ENCODE assay signal across 18 cellular contexts in genomic region chr17:72390675-72391501, GRCh38.
DNase-seq lines count a peak whose midpoint lies in the region; ATAC-seq and TF ChIP-seq lines count a peak whose summit lies in the region.
"Had no signal": no experiment of that assay in that cellular context is flagged by ENCODE, and none has a peak within 500 bp of the region (broad histone marks: within the 10 kb centered on the region; RNA-seq: fewer than 3 reads in every experiment).

No MANE protein-coding gene starts in this region.

- CTCF ChIA-PET in HCT116 (lab: Charles Lee), result interaction anchor here (0.9 to 1.4 kb wide), 2 partner anchors 41 to 166 kb away, joined by 4 read pairs; no protein-coding TSS in a partner anchor
- CTCF ChIA-PET in CD8-positive, alpha-beta memory T cell (lab: Charles Lee), result no interaction called here

- peaks cover 0 to 3% (median 0%) of the 10 kb centered on the region in 5 donors for H3K9me3 Mint-ChIP-seq in CD8-positive, alpha-beta memory T cell
- H3K9me3 Mint-ChIP-seq: activated naive CD4-positive, alpha-beta T cell treated with anti-CD3 and anti-CD28 coated beads, Interleukin-2, amount 50 U/mL, for 72 hours; GM23338 had no signal

- BruUV-seq in HCT116 (replicated peaks; lab: Mats Ljungman, UMichigan), result no TSS peak

- TF ChIP-seq POLR2A in HCT116 (IDR thresholded peaks at IDR 0.05; ENCODE audit: borderline replicate concordance, extremely low read depth, insufficient read depth, insufficient read length) (no peak), spleen (IDR thresholded peaks at IDR 0.05) (no peak)

- no peak overlapping the region for H3K27ac Mint-ChIP-seq in CD8-positive, alpha-beta memory T cell
- H3K27ac Mint-ChIP-seq: activated naive CD4-positive, alpha-beta T cell treated with anti-CD3 and anti-CD28 coated beads, Interleukin-2, amount 50 U/mL, for 72 hours; GM23338; naive thymus-derived CD4-positive, alpha-beta T cell had no signal

- no peaks in the 10 kb centered on the region for H3K9me2 ChIP-seq in HCT116 (ENCODE audit: insufficient read depth)

- peak; percentile 20; the same call in 1 of the 2 replicates for TF ChIP-seq RAD21 in HCT116 (IDR thresholded peaks at IDR 0.05; ENCODE audit: low read depth)

- H3K36me3 Mint-ChIP-seq in CD8-positive, alpha-beta memory T cell, result no peaks in the 10 kb centered on the region
- H3K36me3 Mint-ChIP-seq: activated naive CD4-positive, alpha-beta T cell treated with anti-CD3 and anti-CD28 coated beads, Interleukin-2, amount 50 U/mL, for 72 hours; naive thymus-derived CD4-positive, alpha-beta T cell had no signal

- H3K4me2 ChIP-seq in HCT116 (ENCODE audit: low read length), result peak overlapping the region; percentile 61
- H3K4me2 ChIP-seq: GM23338 had no signal

- no peaks in the 10 kb centered on the region for H3K36me3 ChIP-seq in HCT116 (ENCODE audit: control insufficient read depth in 1 of 2, insufficient read depth in 2 of 2, low read length in 2 of 2)
- no peaks in the 10 kb centered on the region for H3K36me3 ChIP-seq in CD8-positive, alpha-beta memory T cell (ENCODE audit: insufficient read depth, low read length)
- H3K36me3 ChIP-seq in spleen, result no peaks in the 10 kb centered on the region
- H3K36me3 ChIP-seq: transverse colon had no signal

- peaks cover 4 to 5% of the 10 kb centered on the region in 2 donors for H3K27me3 Mint-ChIP-seq in CD8-positive, alpha-beta memory T cell

- 55 to 75% (median 72%) methylated on average over 3 of the region's 3 CpGs for WGBS in spleen, 5 donors

- no peaks in the 10 kb centered on the region for H4K20me1 ChIP-seq in HCT116 (ENCODE audit: insufficient read depth)

- H3K9ac ChIP-seq in HCT116 (ENCODE audit: low read length), result peak overlapping the region; percentile 29

- POLR2A ChIA-PET in HCT116 (lab: Charles Lee), result interaction anchor here (0.6 to 1.1 kb wide), 3 partner anchors 16 to 270 kb away, joined by 3 to 4 read pairs (median 4); partner anchors contain the start of gene SOX9
- POLR2A ChIA-PET in CD8-positive, alpha-beta memory T cell (lab: Charles Lee), result no interaction called here

- H3K4me1 ChIP-seq in HCT116 (ENCODE audit: control insufficient read depth in 1 of 2, insufficient read depth in 2 of 2, low read length in 2 of 2), result peaks cover 80 to 98% of the 10 kb centered on the region in 2 experiments
- H3K4me1 ChIP-seq in CD8-positive, alpha-beta memory T cell (ENCODE audit: insufficient read depth, low read length), result no peaks in the 10 kb centered on the region
- no peaks in the 10 kb centered on the region for H3K4me1 ChIP-seq in spleen
- H3K4me1 ChIP-seq: transverse colon had no signal

- TF ChIP-seq CTCF in HCT116 (IDR thresholded peaks at IDR 0.05 in 2 of 3, conservative IDR thresholded peaks at IDR 0.05 in 1 of 3; ENCODE audit: borderline replicate concordance in 1 of 3, insufficient read depth in 1 of 3, low read depth in 2 of 3, low read length in 2 of 3), result no peak
- TF ChIP-seq CTCF in choroid plexus epithelial cell (conservative IDR thresholded peaks at IDR 0.05; ENCODE audit: low read depth, low read length), result no peak
- TF ChIP-seq CTCF in spleen (IDR thresholded peaks at IDR 0.05 in 8 of 11, conservative IDR thresholded peaks at IDR 0.05 in 3 of 11), result no peak

- H3K4me3 ChIP-seq in HCT116 (replicated peaks in 1 of 2; ENCODE audit: low read depth in 1 of 2, low read length in 2 of 2) (no peak overlapping the region), choroid plexus epithelial cell (ENCODE audit: low read depth, low read length) (no peak overlapping the region), spleen (no peak overlapping the region)
- no peak overlapping the region for H3K4me3 ChIP-seq in CD8-positive, alpha-beta memory T cell (ENCODE audit: low read length)
- H3K4me3 ChIP-seq: GM23338, transverse colon had no signal

- intact Hi-C loops in HCT116 (cut with micrococcal nuclease), result no loop called here
- intact Hi-C loops in spleen (cut with DNase I; ENCODE audit: low total_unique reads), result no loop called here

- no peaks in the 10 kb centered on the region for H3K4me1 Mint-ChIP-seq in CD8-positive, alpha-beta memory T cell
- H3K4me1 Mint-ChIP-seq: naive thymus-derived CD4-positive, alpha-beta T cell had no signal

- H3K9me3 ChIP-seq in HCT116 (ENCODE audit: control insufficient read depth in 1 of 2, insufficient read depth in 1 of 2, low read depth in 1 of 2, low read length in 2 of 2), result no peaks in the 10 kb centered on the region
- H3K9me3 ChIP-seq in CD8-positive, alpha-beta memory T cell (ENCODE audit: low read length), result no peaks in the 10 kb centered on the region
- H3K9me3 ChIP-seq in spleen, result no peaks in the 10 kb centered on the region
- H3K9me3 ChIP-seq: transverse colon had no signal

- no peaks in the 10 kb centered on the region for H3K27me3 ChIP-seq in HCT116 (ENCODE audit: insufficient read depth, low read length)
- H3K27me3 ChIP-seq in CD8-positive, alpha-beta memory T cell (ENCODE audit: insufficient read depth, low read length, poor library complexity, severe bottlenecking), result no peaks in the 10 kb centered on the region
- no peaks in the 10 kb centered on the region for H3K27me3 ChIP-seq in spleen (replicated peaks in 1 of 7)
- H3K27me3 ChIP-seq: transverse colon had no signal

- no peak overlapping the region for H3K4me3 Mint-ChIP-seq in CD8-positive, alpha-beta memory T cell
- H3K4me3 Mint-ChIP-seq: GM23338; naive thymus-derived CD4-positive, alpha-beta T cell had no signal

- H3K79me2 ChIP-seq in HCT116 (ENCODE audit: insufficient read depth, low read length), result no peaks in the 10 kb centered on the region

- DNase-seq in HCT116 (ENCODE audit: low read depth, low spot score) (no peak), RPMI7951 (ENCODE audit: low read depth) (peak; percentile 66), choroid plexus epithelial cell (ENCODE audit: low read depth) (peak; percentile 55), renal cortical epithelial cell (ENCODE audit: low read depth) (peak; percentile 63), spleen (no peak)
- DNase-seq in CD8-positive, alpha-beta memory T cell, result no peak
- DNase-seq: activated T-cell treated with anti-CD3 and anti-CD28 coated beads for 4 hours; GF-D8; naive thymus-derived CD4-positive, alpha-beta T cell; NCI-H1436 treated with DMSO at 0.1 percent for 48 hours; stimulated activated CD4-positive, alpha-beta T cell treated with anti-CD3 and anti-CD28 coated beads, Interleukin-4, amount 100 ng/mL, for 1 hour; T-helper 1 cell; transverse colon had no signal

- peak overlapping the region; percentile 31; the same call in 1 of the 2 replicates for H3K27ac ChIP-seq in HCT116 (ENCODE audit: low read depth, low read length)
- H3K27ac ChIP-seq in CD8-positive, alpha-beta memory T cell (ENCODE audit: low read depth, low read length), result no peak overlapping the region
- no peak overlapping the region for H3K27ac ChIP-seq in spleen
- H3K27ac ChIP-seq: transverse colon had no signal

- no peak overlapping the region for H2AFZ ChIP-seq in HCT116 (ENCODE audit: low read depth, low read length, poor library complexity, severe bottlenecking)
- H2AFZ ChIP-seq: GM23338 had no signal

- RAD21 ChIA-PET in HCT116 (lab: Charles Lee; ENCODE audit: low non-redundant PET in 1 of 2, low total read pairs in 2 of 2, uncharacterized antibody in 2 of 2, unreplicated experiment in 2 of 2), result no interaction called here

- ATAC-seq in HCT116, result peak; percentile 21
- ATAC-seq in activated CD4-positive, CD25-positive, alpha-beta regulatory T cell treated with anti-CD3 and anti-CD28 coated beads, Interleukin-2, amount 50 U/mL, for 24 hours, result no peak
- ATAC-seq in GM18873 (IDR thresholded peaks at IDR 0.05; ENCODE audit: low FRiP score, unreplicated experiment), result no peak
- ATAC-seq: activated naive CD4-positive, alpha-beta T cell treated with anti-CD3 and anti-CD28 coated beads, Interleukin-2, amount 50 U/mL, for 72 hours; esophagus mucosa; GM23338; naive thymus-derived CD4-positive, alpha-beta T cell had no signal

TF ChIP-seq in HCT116, 20 proteins besides CTCF, POLR2A, EP300 and RAD21:
- TF ChIP-seq SP1 (IDR thresholded peaks at IDR 0.05; ENCODE audit: low read depth) (peak; percentile 62), FOSL1 (IDR thresholded peaks at IDR 0.05; ENCODE audit: low read depth) (peak; percentile 78), JUND (IDR thresholded peaks at IDR 0.05) (peak; percentile 80), CBX3 (IDR thresholded peaks at IDR 0.05; ENCODE audit: low read depth) (peak; percentile 30; the same call in 1 of the 2 replicates), EZH2 (IDR thresholded peaks at IDR 0.05) (no peak)

Comparison
In these comparisons a context has a peak if more than half of its experiments do, and no peak if none do; other contexts are left out.
1. DNase-seq: peak in RPMI7951 (single experiment), choroid plexus epithelial cell (single experiment) and renal cortical epithelial cell (single experiment); none in HCT116 (single experiment), CD8-positive, alpha-beta memory T cell (0 of 5) and spleen (single experiment).